ENCODE assay signal across 18 cellular contexts in the genomic region with DNA sequence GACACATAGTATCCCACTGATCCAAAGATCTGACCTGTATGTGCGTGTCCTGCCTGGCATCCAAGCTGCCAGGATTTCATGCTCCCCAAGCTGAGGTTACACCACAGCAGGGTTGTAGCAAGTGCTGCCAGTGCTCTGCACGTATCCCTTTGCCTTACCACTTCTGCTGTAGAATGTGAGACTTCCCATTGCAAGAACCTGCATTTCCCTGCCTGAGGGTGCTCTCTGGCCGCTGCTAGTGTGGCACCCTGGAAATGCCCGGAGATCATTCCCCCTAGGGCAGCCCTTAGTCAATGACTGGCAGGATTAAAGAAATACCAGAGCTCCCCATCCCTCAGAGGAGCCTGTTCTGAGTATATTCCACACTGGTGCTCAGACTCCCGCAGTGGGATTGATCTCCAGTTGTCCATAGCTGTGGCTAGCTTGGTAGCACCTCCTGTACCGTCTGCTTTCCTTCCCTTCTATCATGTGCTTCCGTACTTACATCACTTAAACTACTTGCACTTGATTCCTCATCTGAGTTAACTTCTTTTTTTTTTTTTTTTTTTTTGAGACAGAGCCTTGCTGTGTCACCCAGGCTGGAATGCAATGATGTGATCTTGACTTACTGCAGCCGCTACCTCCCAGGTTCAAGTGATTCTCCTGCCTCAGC.
DNase-seq lines count a peak whose midpoint lies in the region; ATAC-seq, FAIRE-seq and TF ChIP-seq lines count a peak whose summit lies in the region.
"Had no signal": no experiment of that assay in that cellular context is flagged by ENCODE, and none has a peak within 500 bp of the region (broad histone marks: within the 10 kb centered on the region; RNA-seq: fewer than 3 reads in every experiment).

No MANE protein-coding gene starts in this region.

- WGBS in upper lobe of left lung, 2 donors: 69 to 72% methylated on average over 8 of the region's 8 CpGs

- no peak for TF ChIP-seq CTCF in upper lobe of left lung (IDR thresholded peaks at IDR 0.05)

- intact Hi-C loops in left ventricle myocardium superior (cut with micrococcal nuclease) (no loop called here), Right ventricle myocardium inferior (cut with DNase I) (no loop called here)

- FAIRE-seq in GM12892 (lab: Jason Lieb, UNC): no peak
- FAIRE-seq: endometrium, pancreas had no signal

- peaks cover 26 to 38% (median 31%) of the 10 kb centered on the region in 4 donors for H3K4me1 ChIP-seq in upper lobe of left lung
- H3K4me1 ChIP-seq: pancreas had no signal

- no peaks in the 10 kb centered on the region for H3K9me3 ChIP-seq in upper lobe of left lung
- H3K9me3 ChIP-seq: pancreas, tibial nerve had no signal

- DNase-seq in left ventricle myocardium superior: no peak
- DNase-seq in Right ventricle myocardium inferior (ENCODE audit: missing footprints): no peak
- DNase-seq in amniotic epithelial cell (ENCODE audit: low read depth): peak; percentile 53
- no peak for DNase-seq in left lobe of liver (ENCODE audit: low spot score)
- DNase-seq in upper lobe of left lung: no peak
- DNase-seq in GM12892 (ENCODE audit: insufficient read length): no peak
- DNase-seq: activated CD8-positive, alpha-beta memory T cell treated with anti-CD3 and anti-CD28 coated beads for 24 hours; activated effector memory CD4-positive, alpha-beta T cell treated with anti-CD3 and anti-CD28 coated beads, Interleukin-2, amount 50 U/mL, for 16 hours; brain microvascular endothelial cell; DMS 273 treated with DMSO at 0.1 percent for 48 hours; NCI-H146; NCI-H69; pancreas had no signal

- peak overlapping the region; percentile 39 to 80 (median 56) for H3K27ac ChIP-seq in upper lobe of left lung
- H3K27ac ChIP-seq: brain microvascular endothelial cell, hepatocyte had no signal

- TF ChIP-seq EP300 in upper lobe of left lung (IDR thresholded peaks at IDR 0.05): no peak

- no peaks in the 10 kb centered on the region for H3K27me3 ChIP-seq in upper lobe of left lung
- H3K27me3 ChIP-seq: brain microvascular endothelial cell, hepatocyte, pancreas, tibial nerve had no signal

- ATAC-seq in left ventricle myocardium superior: peak; percentile 50
- no peak for ATAC-seq in Right ventricle myocardium inferior
- peak; percentile 45 for ATAC-seq in left lobe of liver
- peak in 1 of 2 donors; percentile 61 for ATAC-seq in upper lobe of left lung (ENCODE audit: low FRiP score in 2 of 2)
- ATAC-seq in GM19023 (IDR thresholded peaks at IDR 0.05; ENCODE audit: unreplicated experiment): no peak
- ATAC-seq in GM21367 (IDR thresholded peaks at IDR 0.05; ENCODE audit: unreplicated experiment): no peak

- H3K4me3 ChIP-seq in upper lobe of left lung: no peak overlapping the region
- H3K4me3 ChIP-seq: hepatocyte, pancreas, tibial nerve had no signal

- H3K36me3 ChIP-seq in upper lobe of left lung: no peaks in the 10 kb centered on the region
- H3K36me3 ChIP-seq: brain microvascular endothelial cell, pancreas, tibial nerve had no signal

- peak in 1 of 4 donors; percentile 52 for TF ChIP-seq POLR2A in upper lobe of left lung (IDR thresholded peaks at IDR 0.05)
- no peak for TF ChIP-seq POLR2A in GM12892 (IDR thresholded peaks at IDR 0.05; ENCODE audit: low read depth, low read length)

Comparison
In these comparisons a context has a peak if more than half of its experiments do, and no peak if none do; other contexts are left out.
1. ATAC-seq: peak in left ventricle myocardium superior (single experiment) and left lobe of liver (single experiment); none in Right ventricle myocardium inferior (single experiment), GM19023 (single experiment) and GM21367 (single experiment).